14 cellular contexts compared by ENCODE assay signal in genomic region chr10:111078505-111079185, GRCh38. TPM values are rescaled to one million over a fixed set of nuclear protein-coding genes. Genes with fewer than 3 reads are reported as not detected.
DNase-seq lines count a peak whose midpoint lies in the region; ATAC-seq and TF ChIP-seq lines count a peak whose summit lies in the region.
"Had no signal": no experiment of that assay in that cellular context is flagged by ENCODE, and none has a peak within 500 bp of the region (broad histone marks: within the 10 kb centered on the region; RNA-seq: fewer than 3 reads in every experiment).

No MANE protein-coding gene starts in this region.

- H3K4me3 ChIP-seq in endocrine pancreas (ENCODE audit: control insufficient read depth, insufficient read depth, low read length) = no peak overlapping the region
- H3K4me3 ChIP-seq in neural progenitor cell = peak overlapping the region; percentile 62
- H3K4me3 ChIP-seq in vagina = peak overlapping the region; percentile 44 to 52

- TF ChIP-seq CTCF in neural progenitor cell (IDR thresholded peaks at IDR 0.05) (peak; percentile 12), vagina (IDR thresholded peaks at IDR 0.05) (no peak)

- H4K20me1 ChIP-seq in neural progenitor cell (ENCODE audit: low read depth) = no peaks in the 10 kb centered on the region

- intact Hi-C loops in vagina (cut with DNase I) = no loop called here

- no peak overlapping the region for H2AFZ ChIP-seq in neural progenitor cell (replicated peaks)

- no peaks in the 10 kb centered on the region for H3K9me3 ChIP-seq in endocrine pancreas (ENCODE audit: control insufficient read depth, low read length)
- no peaks in the 10 kb centered on the region for H3K9me3 ChIP-seq in neural progenitor cell (ENCODE audit: low read depth)
- H3K9me3 ChIP-seq in vagina = no peaks in the 10 kb centered on the region
- H3K9me3 ChIP-seq: right atrium auricular region, SJCRH30 had no signal

- ATAC-seq in stimulated activated naive CD8-positive, alpha-beta T cell treated with anti-CD3 and anti-CD28 coated beads, Interleukin-15, amount 100 ng/mL, for 72 hours = no peak
- ATAC-seq in stimulated activated naive CD8-positive, alpha-beta T cell treated with anti-CD3 and anti-CD28 coated beads, Interleukin-15, Interleukin-2, amounts not matched to agents 100 U/mL and 50 U/mL, for 24 hours = no peak
- ATAC-seq in GM21390 (IDR thresholded peaks at IDR 0.05; ENCODE audit: unreplicated experiment) (no peak), HG02973 (IDR thresholded peaks at IDR 0.05; ENCODE audit: unreplicated experiment) (no peak), GM19023 (IDR thresholded peaks at IDR 0.05; ENCODE audit: unreplicated experiment) (no peak)

- no peaks in the 10 kb centered on the region for H3K27me3 ChIP-seq in endocrine pancreas (ENCODE audit: control insufficient read depth, insufficient read depth, low read length)
- peaks cover 75% of the 10 kb centered on the region for H3K27me3 ChIP-seq in neural progenitor cell
- no peaks in the 10 kb centered on the region for H3K27me3 ChIP-seq in vagina

- peaks cover 36% of the 10 kb centered on the region for H3K4me1 Mint-ChIP-seq in stimulated activated naive CD8-positive, alpha-beta T cell treated with anti-CD3 and anti-CD28 coated beads, Interleukin-15, amount 100 ng/mL, for 72 hours
- peaks cover 15% of the 10 kb centered on the region for H3K4me1 Mint-ChIP-seq in neural progenitor cell

- no peaks in the 10 kb centered on the region for H3K79me2 ChIP-seq in neural progenitor cell (ENCODE audit: low read depth)

- DNase-seq in stimulated activated naive CD8-positive, alpha-beta T cell treated with anti-CD3 and anti-CD28 coated beads, Interleukin-15, amount 100 ng/mL, for 72 hours = no peak
- DNase-seq in stimulated activated naive CD8-positive, alpha-beta T cell treated with anti-CD3 and anti-CD28 coated beads, Interleukin-15, Interleukin-2, amounts not matched to agents 100 U/mL and 50 U/mL, for 24 hours = no peak
- DNase-seq in neural progenitor cell (ENCODE audit: low spot score) = peak; percentile 40
- no peak for DNase-seq in vagina (ENCODE audit: extremely low spot score in 2 of 2)
- DNase-seq: activated B cell treated with CpG ODN at 0.5 μM for 24 hours, cerebellar nuclear complex, NCI-H748 treated with DMSO at 0.1 percent for 48 hours, SJCRH30 had no signal

- TF ChIP-seq POLR2A in vagina (IDR thresholded peaks at IDR 0.05) = no peak

- peaks cover 11% of the 10 kb centered on the region for H3F3A ChIP-seq in neural progenitor cell (ENCODE audit: low read depth)

- H3K9me3 Mint-ChIP-seq in stimulated activated naive CD8-positive, alpha-beta T cell treated with anti-CD3 and anti-CD28 coated beads, Interleukin-15, amount 100 ng/mL, for 72 hours = peaks cover 0 to 5% of the 10 kb centered on the region in 2 donors
- H3K9me3 Mint-ChIP-seq in neural progenitor cell = peaks cover 8% of the 10 kb centered on the region
- H3K9me3 Mint-ChIP-seq: activated B cell treated with CpG ODN at 0.5 μM for 24 hours; activated T-helper 2 cell treated with anti-CD3 and anti-CD28 coated beads, Interferon-gamma antibody, Interleukin-2, Interleukin-4, amounts not matched to agents 10 μg/mL and 5 μg/mL and 100 μg/mL, durations not matched to agents 14 hours and 24 hours and 36 hours had no signal

- no peak overlapping the region for H3K27ac Mint-ChIP-seq in stimulated activated naive CD8-positive, alpha-beta T cell treated with anti-CD3 and anti-CD28 coated beads, Interleukin-15, amount 100 ng/mL, for 72 hours
- H3K27ac Mint-ChIP-seq in neural progenitor cell = no peak overlapping the region
- H3K27ac Mint-ChIP-seq: activated B cell treated with CpG ODN at 0.5 μM for 24 hours; activated T-helper 2 cell treated with anti-CD3 and anti-CD28 coated beads, Interferon-gamma antibody, Interleukin-2, Interleukin-4, amounts not matched to agents 10 μg/mL and 5 μg/mL and 100 μg/mL, durations not matched to agents 14 hours and 24 hours and 36 hours had no signal

- H3K9ac ChIP-seq in endocrine pancreas (ENCODE audit: control insufficient read depth, insufficient read depth, low read length) (peak overlapping the region; percentile 16), neural progenitor cell (no peak overlapping the region)

- H3K36me3 ChIP-seq in endocrine pancreas (ENCODE audit: control insufficient read depth, insufficient read depth, low read length) (no peaks in the 10 kb centered on the region), neural progenitor cell (no peaks in the 10 kb centered on the region), vagina (no peaks in the 10 kb centered on the region)
- H3K36me3 ChIP-seq: right atrium auricular region, SJCRH30 had no signal

- peak overlapping the region; percentile 54 to 76 for H3K4me3 Mint-ChIP-seq in stimulated activated naive CD8-positive, alpha-beta T cell treated with anti-CD3 and anti-CD28 coated beads, Interleukin-15, amount 100 ng/mL, for 72 hours
- peak overlapping the region; percentile 80 for H3K4me3 Mint-ChIP-seq in neural progenitor cell

- no peaks in the 10 kb centered on the region for H3K4me1 ChIP-seq in endocrine pancreas (ENCODE audit: control insufficient read depth, insufficient read depth, low read length)
- no peaks in the 10 kb centered on the region for H3K4me1 ChIP-seq in neural progenitor cell
- H3K4me1 ChIP-seq in vagina = peaks cover 39% of the 10 kb centered on the region
- H3K4me1 ChIP-seq: SJCRH30 had no signal

- peak overlapping the region; percentile 89 for H3K4me2 ChIP-seq in neural progenitor cell

- no peak overlapping the region for H3K27ac ChIP-seq in neural progenitor cell
- peak overlapping the region; percentile 77 for H3K27ac ChIP-seq in vagina
- H3K27ac ChIP-seq: right atrium auricular region, SJCRH30 had no signal

- H3K36me3 Mint-ChIP-seq in neural progenitor cell = peaks cover 2% of the 10 kb centered on the region

- H3K27me3 Mint-ChIP-seq in stimulated activated naive CD8-positive, alpha-beta T cell treated with anti-CD3 and anti-CD28 coated beads, Interleukin-15, amount 100 ng/mL, for 72 hours = peaks cover 76% of the 10 kb centered on the region
- H3K27me3 Mint-ChIP-seq in neural progenitor cell (ENCODE audit: insufficient read depth, low read depth) = peaks cover 21% of the 10 kb centered on the region

RNA-seq across cellular contexts. Expression of gene ADRA2A, which starts 1.8 kb away (rescaled TPM):
- total RNA-seq in neural progenitor cell (ENCODE audit: low replicate concordance) = 0.06 TPM in 1 of 2 replicates, not detected in the other
- 14.2 TPM for total RNA-seq in vagina
- total RNA-seq: activated B cell treated with CpG ODN at 0.5 μM for 24 hours; activated T-helper 2 cell treated with anti-CD3 and anti-CD28 coated beads, Interferon-gamma antibody, Interleukin-2, Interleukin-4, amounts not matched to agents 10 μg/mL and 5 μg/mL and 100 μg/mL, durations not matched to agents 14 hours and 24 hours and 36 hours had no signal

Comparison
In these comparisons a context has a peak if more than half of its experiments do, and no peak if none do; other contexts are left out.
1. RNA of gene ADRA2A, which starts 1.8 kb away (total RNA-seq): 14.2 TPM in vagina (single experiment); 0.06 TPM in neural progenitor cell; every median in the first group is over 10 times any median in the second.